In the genomic region with DNA sequence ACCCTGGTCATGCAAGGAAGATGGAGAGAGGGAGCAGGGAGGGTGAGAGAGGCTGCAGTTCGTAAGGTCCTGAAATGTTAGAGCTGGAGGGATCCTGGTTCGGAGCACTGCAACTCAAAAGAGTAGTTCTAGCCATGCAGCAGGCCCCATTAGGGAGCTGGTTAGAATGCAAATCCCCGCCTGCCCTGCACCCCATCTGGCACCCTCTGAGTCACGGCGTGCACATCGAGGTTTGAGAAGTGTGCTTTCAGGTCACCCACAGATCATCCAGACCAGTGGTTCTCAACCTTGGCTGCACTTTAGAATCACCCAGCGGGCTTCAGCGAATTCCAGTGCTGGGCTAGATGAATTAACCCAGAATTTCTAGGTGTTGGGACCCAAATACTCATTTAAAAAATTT, we compare ENCODE assay signal across 11 cellular contexts. TPM values are rescaled to one million over a fixed set of nuclear protein-coding genes. Genes with fewer than 3 reads are reported as not detected.
A peak's percentile ranks its signal among the peaks of the same experiment; 100 is the strongest.
DNase-seq lines count a peak whose midpoint lies in the region; ATAC-seq, FAIRE-seq and TF ChIP-seq lines count a peak whose summit lies in the region.
"Had no signal": no experiment of that assay in that cellular context is flagged by ENCODE, and none has a peak within 500 bp of the region (broad histone marks: within the 10 kb centered on the region; RNA-seq: fewer than 3 reads in every experiment).

No MANE protein-coding gene starts in this region.

- peaks cover 8% of the 10 kb centered on the region for H3F3A ChIP-seq in PC-3 (ENCODE audit: low read length, unreplicated experiment)

- WGBS in urinary bladder: 88% methylated on average over 8 of the region's 8 CpGs
- WGBS in HepG2 (ENCODE audit: low lambda C conversion rate): 100% methylated on average over 4 of the region's 8 CpGs

- ATAC-seq in HG02973 (IDR thresholded peaks at IDR 0.05; ENCODE audit: unreplicated experiment): peak; percentile 90
- ATAC-seq in PC-3: peak; percentile 1; the same call in 1 of the 2 replicates
- ATAC-seq in HepG2: no peak

- peaks cover 43% of the 10 kb centered on the region for H3K79me2 ChIP-seq in PC-3 (ENCODE audit: low read length)
- H3K79me2 ChIP-seq in HepG2 (ENCODE audit: insufficient read depth, low read length): no peaks in the 10 kb centered on the region

- intact Hi-C loops in PC-3 (cut with micrococcal nuclease) (loop anchor here (1.0 to 5.0 kb wide), 4 partner anchors 16 to 101 kb away; a partner anchor contains a TSS), HepG2 (cut with micrococcal nuclease; ENCODE audit: unreplicated experiment) (no loop called here)

- BruUV-seq in PC-3 (replicated peaks; lab: Mats Ljungman, UMichigan) (no TSS peak), HepG2 (replicated peaks; lab: Mats Ljungman, UMichigan) (no TSS peak)

- H3K9ac ChIP-seq in PC-3 (ENCODE audit: low read length) (peak overlapping the region; percentile 90), HepG2 (ENCODE audit: insufficient read depth, low read depth, low read length) (no peak overlapping the region)

- no peaks in the 10 kb centered on the region for H3K9me2 ChIP-seq in PC-3 (replicated peaks; ENCODE audit: low read length)

- peaks cover 21% of the 10 kb centered on the region; the same call in 1 of the 2 replicates for H3K36me3 ChIP-seq in PC-3 (ENCODE audit: low read depth, low read length)
- H3K36me3 ChIP-seq in urinary bladder (ENCODE audit: insufficient read depth): peaks cover 2% of the 10 kb centered on the region
- H3K36me3 ChIP-seq in HepG2 (replicated peaks in 1 of 2; ENCODE audit: control insufficient read depth in 1 of 2, insufficient read depth in 2 of 2, low read length in 2 of 2): peaks cover 6 to 8% of the 10 kb centered on the region in 2 experiments; a peak in 4 of 5 replicates

- POLR2A ChIA-PET in PC-3 (lab: Charles Lee; ENCODE audit: unreplicated experiment): interaction anchor here (0.8 kb wide), 1 partner anchor 64 kb away, joined by 10 read pairs; no protein-coding TSS in a partner anchor
- POLR2A ChIA-PET in HepG2 (lab: Yijun Ruan, JAX): no interaction called here

- H3K27me3 ChIP-seq in PC-3 (ENCODE audit: low read length) (no peaks in the 10 kb centered on the region), HepG2 (ENCODE audit: control insufficient read depth in 1 of 2, insufficient read depth in 2 of 2, low read length in 2 of 2) (no peaks in the 10 kb centered on the region)
- H3K27me3 ChIP-seq: MG63 had no signal

- FAIRE-seq in HepG2 (lab: Jason Lieb, UNC): no peak
- FAIRE-seq: A549 had no signal

- no peaks in the 10 kb centered on the region for H4K20me1 ChIP-seq in PC-3 (ENCODE audit: low read length)
- H4K20me1 ChIP-seq in HepG2 (ENCODE audit: insufficient read depth, low read length): no peaks in the 10 kb centered on the region

- peak overlapping the region; percentile 81 for H3K4me2 ChIP-seq in PC-3 (ENCODE audit: low read length)
- H3K4me2 ChIP-seq in HepG2 (ENCODE audit: low read depth, low read length): no peak overlapping the region
- H3K4me2 ChIP-seq: A549 had no signal

- TF ChIP-seq RAD21 in HepG2 (CRISPR knock-in tag; IDR thresholded peaks at IDR 0.05): no peak

- DNase-seq in activated CD4-positive, alpha-beta T cell treated with anti-CD3 and anti-CD28 coated beads for 48 hours: peak; percentile 11
- no peak for DNase-seq in activated CD4-positive, alpha-beta T cell treated with anti-CD3 and anti-CD28 coated beads for 1 hour
- no peak for DNase-seq in PC-3
- DNase-seq in AML-193 (lab: John Stamatoyannopoulos, UW): no peak
- no peak for DNase-seq in DMS79 (lab: John Stamatoyannopoulos, UW)
- no peak for DNase-seq in HepG2 (ENCODE audit: low spot score)
- DNase-seq: MG63 had no signal

- H3K27ac ChIP-seq in PC-3 (ENCODE audit: low read length) (peak overlapping the region; percentile 99), urinary bladder (ENCODE audit: low read depth) (peak overlapping the region; percentile 27), HepG2 (ENCODE audit: extremely low read length, insufficient read depth, low read length) (no peak overlapping the region)
- H3K27ac ChIP-seq: A549 had no signal

- H2AFZ ChIP-seq in PC-3 (ENCODE audit: low read length) (no peak overlapping the region), HepG2 (ENCODE audit: low read length) (no peak overlapping the region)

- in situ Hi-C loops in HepG2 (cut with HindIII; ENCODE audit: extremely low pct_ligation_motif_present, low pct_unique_long_range_greater_than_20kb): no loop called here

- H3K4me3 ChIP-seq in PC-3 (ENCODE audit: low read length) (peak overlapping the region; percentile 29; the same call in 1 of the 2 replicates), urinary bladder (ENCODE audit: low read depth, low read length) (no peak overlapping the region), HepG2 (replicated peaks in 1 of 3; ENCODE audit: insufficient read depth in 1 of 3, low read depth in 2 of 3, low read length in 3 of 3) (no peak overlapping the region)
- H3K4me3 ChIP-seq: A549, coronary artery, MG63 had no signal

- H3K4me1 ChIP-seq in PC-3 (ENCODE audit: insufficient read depth, low read length) (peaks cover 48% of the 10 kb centered on the region), urinary bladder (ENCODE audit: insufficient read depth) (no peaks in the 10 kb centered on the region), HepG2 (ENCODE audit: insufficient read depth, low read length) (no peaks in the 10 kb centered on the region)

- H3K9me3 ChIP-seq in PC-3 (ENCODE audit: low read length) (no peaks in the 10 kb centered on the region), HepG2 (ENCODE audit: low read length) (no peaks in the 10 kb centered on the region)
- H3K9me3 ChIP-seq: A549, MG63 had no signal

- no peak for TF ChIP-seq CTCF in PC-3 (conservative IDR thresholded peaks at IDR 0.05; ENCODE audit: low read depth, low read length)
- no peak for TF ChIP-seq CTCF in HepG2 (CRISPR knock-in tag; IDR thresholded peaks at IDR 0.05)

- CTCF ChIA-PET in PC-3 (lab: Charles Lee): interaction anchor here (0.6 to 1.1 kb wide), 3 partner anchors 17 to 94 kb away, joined by 3 to 5 read pairs (median 3); no protein-coding TSS in a partner anchor
- CTCF ChIA-PET in HepG2 (lab: Yijun Ruan, JAX; ENCODE audit: low intra/inter-chr PET ratio, low total read pairs): no interaction called here

- TF ChIP-seq EP300 in HepG2 (IDR thresholded peaks at IDR 0.05; ENCODE audit: low read depth in 2 of 2, low read length in 2 of 2) (no peak), HepG2 (CRISPR knock-in tag; IDR thresholded peaks at IDR 0.05; ENCODE audit: borderline replicate concordance) (no peak)

- TF ChIP-seq POLR2A in HepG2 (IDR thresholded peaks at IDR 0.05; ENCODE audit: insufficient read depth in 1 of 2, low read depth in 2 of 2, low read length in 2 of 2): no peak

TF ChIP-seq in HepG2, 621 proteins besides CTCF, POLR2A, EP300 and RAD21 (continues in another document):
- TF ChIP-seq ZNF496 (CRISPR knock-in tag; IDR thresholded peaks at IDR 0.05; ENCODE audit: insufficient replicate concordance) (no peak), SUZ12 (IDR thresholded peaks at IDR 0.05; ENCODE audit: low read depth, low read length) (no peak)

RNA-seq across cellular contexts. Expression of a gene that starts 48.2 kb away (rescaled TPM):
- total RNA-seq in PC-3 (2014; rRNA removed) (126 and 148 TPM in 2 replicates), urinary bladder (35.2 TPM), HepG2 (2016; rRNA removed; fragmentation: Illumina TruSeq; extraction: Trizol) (7.4 and 13.3 TPM in 2 replicates)
- polyA plus RNA-seq in urinary bladder (48.5 TPM), HepG2 (2011; rRNA removed) (9.1 and 12.5 TPM in 2 replicates)
- 26.0 and 28.4 TPM in 2 replicates for total RNA-seq in HepG2 (2016; cell fraction: cytosol; rRNA removed; fragmentation: Illumina TruSeq; extraction: Trizol; ENCODE audit: low read depth)
- total RNA-seq in HepG2 (2016; cell fraction: insoluble cytoplasmic fraction; rRNA removed; fragmentation: Illumina TruSeq; extraction: Trizol): 6.5 and 14.0 TPM in 2 replicates
- 29.9 and 31.6 TPM in 2 replicates for total RNA-seq in HepG2 (2016; cell fraction: membrane; rRNA removed; fragmentation: Illumina TruSeq; extraction: Trizol)
- total RNA-seq in HepG2 (2016; cell fraction: nucleus; rRNA removed; fragmentation: Illumina TruSeq; extraction: Trizol): 10.2 and 12.2 TPM in 2 replicates
- 8.8 and 9.2 TPM in 2 replicates for polyA plus RNA-seq in HepG2 (2011; cell fraction: cytosol; rRNA removed)
- polyA plus RNA-seq in HepG2 (2011; cell fraction: nucleus; rRNA removed): 15.0 and 15.5 TPM in 2 replicates
- 7.8 and 8.2 TPM in 2 replicates for polyA plus RNA-seq in HepG2 (2012)
- polyA plus RNA-seq in HepG2 (2016; cell fraction: cytosol; fragmentation: Illumina TruSeq; extraction: Trizol; ENCODE audit: low read depth): 22.6 and 26.2 TPM in 2 replicates
- polyA plus RNA-seq in HepG2 (2016; cell fraction: insoluble cytoplasmic fraction; fragmentation: Illumina TruSeq; extraction: Trizol; ENCODE audit: low read depth): 7.6 and 9.2 TPM in 2 replicates
- 26.9 and 30.2 TPM in 2 replicates for polyA plus RNA-seq in HepG2 (2016; cell fraction: membrane; fragmentation: Illumina TruSeq; extraction: Trizol; ENCODE audit: low read depth)
- 24.7 and 27.7 TPM in 2 replicates for polyA plus RNA-seq in HepG2 (2016; cell fraction: nucleus; fragmentation: Illumina TruSeq; extraction: Trizol; ENCODE audit: insufficient read depth, low read depth)
- 17.0 and 116 TPM in 2 replicates for polyA minus RNA-seq in HepG2 (2011; rRNA and poly(A)+ RNA removed; ENCODE audit: low replicate concordance)
- polyA minus RNA-seq in HepG2 (2011; cell fraction: cytosol; rRNA and poly(A)+ RNA removed): 3.8 and 4.3 TPM in 2 replicates
- 5.8 and 7.1 TPM in 2 replicates for polyA minus RNA-seq in HepG2 (2011; cell fraction: nucleus; rRNA and poly(A)+ RNA removed)
